In the genomic region with DNA sequence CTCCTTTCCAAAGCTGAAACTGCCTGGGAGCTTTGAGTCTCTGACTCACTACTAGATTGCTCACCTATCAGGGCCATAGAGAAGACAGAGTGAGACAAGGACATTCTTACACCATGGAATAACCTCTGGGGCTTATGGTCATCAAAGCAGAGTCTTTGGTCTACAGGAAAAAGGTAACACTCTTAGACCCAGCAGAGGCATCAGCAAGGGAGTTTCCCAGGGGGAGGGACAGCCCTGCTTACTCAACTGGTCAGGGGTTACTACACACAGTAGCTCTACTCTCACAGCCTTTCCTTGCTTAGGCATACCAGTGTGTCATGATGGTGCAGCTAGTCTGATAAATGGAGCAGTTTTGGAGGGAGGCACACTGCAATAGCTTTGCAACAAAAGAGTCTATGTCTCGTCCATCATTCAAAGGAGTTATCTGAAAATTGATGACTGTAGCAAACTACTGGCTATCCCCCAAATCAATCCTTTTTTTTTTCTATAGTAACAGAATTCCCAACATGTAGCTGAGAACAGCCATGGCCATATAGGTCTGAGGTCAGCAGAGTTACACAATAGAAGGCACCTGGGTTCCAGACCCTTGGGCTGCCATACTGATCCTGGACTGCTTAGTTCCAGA, we compare ENCODE assay signal across 8 cellular contexts. TPM values are rescaled to one million over a fixed set of nuclear protein-coding genes. Genes with fewer than 3 reads are reported as not detected.
A peak's percentile ranks its signal among the peaks of the same experiment; 100 is the strongest.
DNase-seq lines count a peak whose midpoint lies in the region; ATAC-seq and TF ChIP-seq lines count a peak whose summit lies in the region.

No MANE protein-coding gene starts in this region.

- WGBS in gastroesophageal sphincter (ENCODE audit: low coverage in 1 of 2), 2 donors, result 86% methylated on average over 1 of the region's 1 CpG; no CpG with 5 or more reads in 1 of the 2 donors
- 80% methylated on average over 1 of the region's 1 CpG for WGBS in suprapubic skin

- H3K9me3 ChIP-seq in gastroesophageal sphincter (no peaks in the 10 kb centered on the region), suprapubic skin (no peaks in the 10 kb centered on the region)

- H3K36me3 ChIP-seq in gastroesophageal sphincter (no peaks in the 10 kb centered on the region), suprapubic skin (no peaks in the 10 kb centered on the region)

- TF ChIP-seq POLR2A in gastroesophageal sphincter (IDR thresholded peaks at IDR 0.05) (no peak), suprapubic skin (IDR thresholded peaks at IDR 0.05) (no peak)

- TF ChIP-seq CTCF in gastroesophageal sphincter (IDR thresholded peaks at IDR 0.05), result no peak
- no peak for TF ChIP-seq CTCF in suprapubic skin (IDR thresholded peaks at IDR 0.05)

- ATAC-seq in HG02623 (IDR thresholded peaks at IDR 0.05; ENCODE audit: unreplicated experiment) (peak; percentile 87), gastroesophageal sphincter (peak; percentile 14)

- H3K27ac ChIP-seq in gastroesophageal sphincter, result peak overlapping the region in 3 of 4 donors; percentile 56 to 72 (median 58)
- H3K27ac ChIP-seq in suprapubic skin, result peak overlapping the region; percentile 85

- H3K4me3 ChIP-seq in gastroesophageal sphincter (no peak overlapping the region), suprapubic skin (no peak overlapping the region)

- no peaks in the 10 kb centered on the region for H3K27me3 ChIP-seq in gastroesophageal sphincter
- no peaks in the 10 kb centered on the region for H3K27me3 ChIP-seq in suprapubic skin

- peak; percentile 26 to 52 for DNase-seq in activated CD4-positive, alpha-beta T cell treated with anti-CD3 and anti-CD28 coated beads, Interleukin-2, amount 50 U/mL, for 48 hours
- no peak for DNase-seq in activated CD4-positive, alpha-beta T cell treated with anti-CD3 and anti-CD28 coated beads for 4 hours
- DNase-seq in RPMI7951 (ENCODE audit: low read depth) (peak; percentile 88), suprapubic skin (ENCODE audit: low spot score in 2 of 2) (no peak), NCI-H2081 (lab: John Stamatoyannopoulos, UW) (no peak), cerebellum (ENCODE audit: low spot score) (no peak)

- H3K4me1 ChIP-seq in gastroesophageal sphincter (peaks cover 11 to 67% (median 34%) of the 10 kb centered on the region in 3 donors), suprapubic skin (peaks cover 80% of the 10 kb centered on the region)

- TF ChIP-seq EP300 in gastroesophageal sphincter (IDR thresholded peaks at IDR 0.05) (no peak), suprapubic skin (IDR thresholded peaks at IDR 0.05) (no peak)

RNA-seq across cellular contexts. Expression of gene CD28, which starts 22.4 kb away (rescaled TPM):
- total RNA-seq in RPMI7951 (2014; rRNA removed; shearing (Covaris generic)), result not detected in 2 replicates
- total RNA-seq in gastroesophageal sphincter (1 to 10 TPM in 2 of 4 donors, under 1 TPM in 2; 0.19 to 2.3 (median 1.4) TPM), suprapubic skin (1 to 10 TPM in 1 of 4 donors, under 1 TPM in 2, not detected in 1; 0.08 to 1.0 (median 0.15) TPM), cerebellum (1.00 TPM)

Comparison
In these comparisons a context has a peak if more than half of its experiments do, and no peak if none do; other contexts are left out.
1. DNase-seq: peak in activated CD4-positive, alpha-beta T cell treated with anti-CD3 and anti-CD28 coated beads, Interleukin-2, amount 50 U/mL, for 48 hours (2 of 2) and RPMI7951 (single experiment); none in activated CD4-positive, alpha-beta T cell treated with anti-CD3 and anti-CD28 coated beads for 4 hours (0 of 2), suprapubic skin (0 of 2), NCI-H2081 (0 of 2) and cerebellum (single experiment).